ENCODE assay signal across 11 cellular contexts in the genomic region with DNA sequence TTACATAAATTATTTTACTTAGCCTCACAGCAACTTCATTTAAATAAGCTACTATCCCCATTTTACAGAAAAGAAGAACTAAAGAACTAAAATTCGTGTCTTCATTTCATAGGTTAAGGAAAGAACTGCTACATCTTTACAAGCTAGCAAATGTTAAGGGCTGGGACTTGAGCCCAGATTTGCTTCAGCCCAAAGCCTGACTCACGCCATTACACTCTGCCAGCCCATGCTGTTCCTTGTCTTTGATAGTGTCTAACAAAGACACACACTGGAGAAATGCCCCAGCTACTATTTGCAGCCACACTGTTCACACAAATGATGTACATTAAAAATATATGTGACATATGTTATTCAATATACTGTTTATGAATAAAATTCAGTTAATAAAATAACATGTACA. TPM values are rescaled to one million over a fixed set of nuclear protein-coding genes. Genes with fewer than 3 reads are reported as not detected.
A peak's percentile ranks its signal among the peaks of the same experiment; 100 is the strongest.
DNase-seq lines count a peak whose midpoint lies in the region; ATAC-seq and TF ChIP-seq lines count a peak whose summit lies in the region.
"Had no signal": no experiment of that assay in that cellular context is flagged by ENCODE, and none has a peak within 500 bp of the region (broad histone marks: within the 10 kb centered on the region; RNA-seq: fewer than 3 reads in every experiment).

No MANE protein-coding gene starts in this region.

- H4K20me1 ChIP-seq in IMR-90 (ENCODE audit: insufficient read depth, low read length), result no peaks in the 10 kb centered on the region

- H3K18ac ChIP-seq in IMR-90 (ENCODE audit: low read depth, low read length), result no peak overlapping the region

- no peak overlapping the region for H3K9ac ChIP-seq in IMR-90 (ENCODE audit: low read depth, low read length)

- no peak overlapping the region for H2AFZ ChIP-seq in IMR-90 (replicated peaks; ENCODE audit: low read length, poor library complexity)

- H3K27ac ChIP-seq in IMR-90 (ENCODE audit: insufficient read depth, low read length), result no peak overlapping the region

- H3K56ac ChIP-seq in IMR-90 (ENCODE audit: extremely low read depth, insufficient read depth, low read length), result no peak overlapping the region

- H2BK120ac ChIP-seq in IMR-90 (ENCODE audit: low read depth, low read length), result no peak overlapping the region

- no CpG with 5 or more reads among the region's 2 CpGs for WGBS in IMR-90 (ENCODE audit: extremely low coverage in 2 of 2, insufficient read length in 1 of 2), 2 experiments

- no peak overlapping the region for H2AK9ac ChIP-seq in IMR-90 (replicated peaks; ENCODE audit: low read depth, low read length, poor library complexity)

- no peak overlapping the region for H3K4ac ChIP-seq in IMR-90 (ENCODE audit: low read depth, low read length)

- H3K4me2 ChIP-seq in IMR-90 (ENCODE audit: low read depth, low read length), result no peak overlapping the region

- DNase-seq in AG08395 (ENCODE audit: low spot score), result peak; percentile 77
- peak; percentile 57 for DNase-seq in IMR-90
- DNase-seq in left colon, result peak; percentile 7 to 27
- DNase-seq in NCI-H82 (lab: John Stamatoyannopoulos, UW), result no peak
- DNase-seq in DMS 273 (lab: John Stamatoyannopoulos, UW; ENCODE audit: unreplicated experiment), result no peak
- no peak for DNase-seq in NCI-H128 (lab: John Stamatoyannopoulos, UW; ENCODE audit: unreplicated experiment)
- DNase-seq in retina, result no peak
- DNase-seq: activated naive CD4-positive, alpha-beta T cell treated with Interleukin-2 at 50 U/mL for 16 hours; NCI-H1930; T-helper 17 cell had no signal

- no peak overlapping the region for H4K5ac ChIP-seq in IMR-90 (ENCODE audit: low read depth, low read length)

- no peak for TF ChIP-seq POLR2A in IMR-90 (IDR thresholded peaks at IDR 0.05; ENCODE audit: low read depth, low read length)

- no peak overlapping the region for H4K8ac ChIP-seq in IMR-90 (ENCODE audit: low read depth in 2 of 2, low read length in 2 of 2)

- H4K91ac ChIP-seq in IMR-90 (ENCODE audit: insufficient read depth, low read depth, low read length), result no peak overlapping the region

- intact Hi-C loops in IMR-90 (cut with micrococcal nuclease), result no loop called here
- intact Hi-C loops in left colon (cut with DNase I, micrococcal nuclease), result no loop called here

- no peaks in the 10 kb centered on the region for H3K9me3 ChIP-seq in IMR-90 (ENCODE audit: control insufficient read depth, insufficient read depth, low read length)

- no peak overlapping the region for H2BK5ac ChIP-seq in IMR-90 (ENCODE audit: low read depth, low read length, poor library complexity, severe bottlenecking)

- no peak overlapping the region for H2BK15ac ChIP-seq in IMR-90 (ENCODE audit: low read depth, low read length)

- no peak overlapping the region for H3K14ac ChIP-seq in IMR-90 (replicated peaks; ENCODE audit: low read depth, low read length)

- no peaks in the 10 kb centered on the region for H3K79me1 ChIP-seq in IMR-90 (ENCODE audit: low read depth in 1 of 2, low read length in 2 of 2)

- TF ChIP-seq RAD21 in IMR-90 (IDR thresholded peaks at IDR 0.05; ENCODE audit: low read length), result no peak

- peaks cover 13% of the 10 kb centered on the region for H3K27me3 ChIP-seq in IMR-90 (ENCODE audit: control insufficient read depth, insufficient read depth, low read length)

- no peaks in the 10 kb centered on the region for H3K36me3 ChIP-seq in IMR-90 (ENCODE audit: control insufficient read depth, insufficient read depth, low read length)

- H3K4me1 ChIP-seq in IMR-90 (ENCODE audit: control insufficient read depth, insufficient read depth, low read length), result no peaks in the 10 kb centered on the region

- POLR2A ChIA-PET in IMR-90 (lab: Charles Lee; ENCODE audit: unreplicated experiment), result no interaction called here

- dilution Hi-C loops in IMR-90 (cut with HindIII; ENCODE audit: low sequenced_read_pairs, unreplicated experiment), result no loop called here

- in situ Hi-C loops in IMR-90 (cut with MboI; ENCODE audit: low sequenced_read_pairs), result no loop called here

- H2BK20ac ChIP-seq in IMR-90 (ENCODE audit: low read depth, low read length), result no peak overlapping the region

- ATAC-seq in IMR-90 (ENCODE audit: low read depth) (peak; percentile 83), esophagus mucosa (peak; percentile 67), left colon (no peak)
- ATAC-seq: T-helper 17 cell had no signal

- no peak overlapping the region for H3K4me3 ChIP-seq in IMR-90 (ENCODE audit: insufficient read depth, low read depth, low read length)

- no peaks in the 10 kb centered on the region for H3K9me1 ChIP-seq in IMR-90 (ENCODE audit: insufficient read depth, low read length)

- no peak overlapping the region for H2AK5ac ChIP-seq in IMR-90 (ENCODE audit: low read depth, low read length)

- TF ChIP-seq CTCF in IMR-90 (conservative IDR thresholded peaks at IDR 0.05; ENCODE audit: low read depth, low read length), result no peak

- CTCF ChIA-PET in IMR-90 (lab: Yijun Ruan, JAX), result interaction anchor here (1.0 to 1.6 kb wide), 2 partner anchors 12 to 23 kb away, joined by 3 to 5 read pairs; no protein-coding TSS in a partner anchor

- H3K23ac ChIP-seq in IMR-90 (ENCODE audit: low read depth, low read length), result no peak overlapping the region

- BruUV-seq in IMR-90 (replicated peaks; lab: Mats Ljungman, UMichigan), result no TSS peak

TF ChIP-seq in IMR-90, 13 proteins besides CTCF, POLR2A, EP300 and RAD21:
- TF ChIP-seq MXI1 (IDR thresholded peaks at IDR 0.05; ENCODE audit: borderline replicate concordance, low read depth, low read length) (no peak), RCOR1 (IDR thresholded peaks at IDR 0.05; ENCODE audit: insufficient replicate concordance, low read length) (no peak), MAZ (IDR thresholded peaks at IDR 0.05; ENCODE audit: borderline replicate concordance, low read depth, low read length) (no peak), FOS (IDR thresholded peaks at IDR 0.05; ENCODE audit: low read depth, low read length) (no peak), CEBPB (IDR thresholded peaks at IDR 0.05; ENCODE audit: low read depth, low read length) (no peak), BHLHE40 (IDR thresholded peaks at IDR 0.05; ENCODE audit: low read depth, low read length) (no peak), CHD1 (IDR thresholded peaks at IDR 0.05; ENCODE audit: low read depth, low read length) (no peak), MAFK (IDR thresholded peaks at IDR 0.05; ENCODE audit: low read depth, low read length) (no peak), NFE2L2 (IDR thresholded peaks at IDR 0.05; ENCODE audit: low read depth, low read length) (no peak), RFX5 (IDR thresholded peaks at IDR 0.05; ENCODE audit: low read depth, low read length) (no peak), SMC3 (IDR thresholded peaks at IDR 0.05; ENCODE audit: low read depth, low read length) (no peak)
- TF ChIP-seq, protein P1, sequence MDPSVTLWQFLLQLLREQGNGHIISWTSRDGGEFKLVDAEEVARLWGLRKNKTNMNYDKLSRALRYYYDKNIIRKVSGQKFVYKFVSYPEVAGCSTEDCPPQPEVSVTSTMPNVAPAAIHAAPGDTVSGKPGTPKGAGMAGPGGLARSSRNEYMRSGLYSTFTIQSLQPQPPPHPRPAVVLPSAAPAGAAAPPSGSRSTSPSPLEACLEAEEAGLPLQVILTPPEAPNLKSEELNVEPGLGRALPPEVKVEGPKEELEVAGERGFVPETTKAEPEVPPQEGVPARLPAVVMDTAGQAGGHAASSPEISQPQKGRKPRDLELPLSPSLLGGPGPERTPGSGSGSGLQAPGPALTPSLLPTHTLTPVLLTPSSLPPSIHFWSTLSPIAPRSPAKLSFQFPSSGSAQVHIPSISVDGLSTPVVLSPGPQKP (IDR thresholded peaks at IDR 0.05; ENCODE audit: borderline replicate concordance, low read depth, low read length), result no peak
- TF ChIP-seq, protein P2, sequence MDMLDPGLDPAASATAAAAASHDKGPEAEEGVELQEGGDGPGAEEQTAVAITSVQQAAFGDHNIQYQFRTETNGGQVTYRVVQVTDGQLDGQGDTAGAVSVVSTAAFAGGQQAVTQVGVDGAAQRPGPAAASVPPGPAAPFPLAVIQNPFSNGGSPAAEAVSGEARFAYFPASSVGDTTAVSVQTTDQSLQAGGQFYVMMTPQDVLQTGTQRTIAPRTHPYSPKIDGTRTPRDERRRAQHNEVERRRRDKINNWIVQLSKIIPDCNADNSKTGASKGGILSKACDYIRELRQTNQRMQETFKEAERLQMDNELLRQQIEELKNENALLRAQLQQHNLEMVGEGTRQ (IDR thresholded peaks at IDR 0.05; ENCODE audit: low read depth, low read length), result no peak

RNA-seq across cellular contexts. Expression of a gene that starts 29.0 kb away (rescaled TPM):
- total RNA-seq in IMR-90 (2012; rRNA removed) (not detected in 2 replicates), esophagus mucosa (5.1 TPM), left colon (under 1 TPM; 0.52 to 0.59 TPM)
- polyA plus RNA-seq in IMR-90 (2012; rRNA removed), result not detected in 2 replicates
- 0.01 TPM in 1 of 2 replicates, not detected in the other for polyA plus RNA-seq in IMR-90 (2012; cell fraction: cytosol; rRNA removed)
- 0.03 TPM in 1 of 2 replicates, not detected in the other for polyA plus RNA-seq in IMR-90 (2012; cell fraction: nucleus; rRNA removed; ENCODE audit: low replicate concordance)
- total RNA-seq: T-helper 17 cell had no signal

Comparison
In these comparisons a context has a peak if more than half of its experiments do, and no peak if none do; other contexts are left out.
1. DNase-seq: peak in AG08395 (single experiment), IMR-90 (single experiment) and left colon (2 of 2); none in NCI-H82 (single experiment), DMS 273 (single experiment), NCI-H128 (single experiment) and retina (single experiment).